2 cellular contexts compared by ENCODE assay signal in the genomic region with DNA sequence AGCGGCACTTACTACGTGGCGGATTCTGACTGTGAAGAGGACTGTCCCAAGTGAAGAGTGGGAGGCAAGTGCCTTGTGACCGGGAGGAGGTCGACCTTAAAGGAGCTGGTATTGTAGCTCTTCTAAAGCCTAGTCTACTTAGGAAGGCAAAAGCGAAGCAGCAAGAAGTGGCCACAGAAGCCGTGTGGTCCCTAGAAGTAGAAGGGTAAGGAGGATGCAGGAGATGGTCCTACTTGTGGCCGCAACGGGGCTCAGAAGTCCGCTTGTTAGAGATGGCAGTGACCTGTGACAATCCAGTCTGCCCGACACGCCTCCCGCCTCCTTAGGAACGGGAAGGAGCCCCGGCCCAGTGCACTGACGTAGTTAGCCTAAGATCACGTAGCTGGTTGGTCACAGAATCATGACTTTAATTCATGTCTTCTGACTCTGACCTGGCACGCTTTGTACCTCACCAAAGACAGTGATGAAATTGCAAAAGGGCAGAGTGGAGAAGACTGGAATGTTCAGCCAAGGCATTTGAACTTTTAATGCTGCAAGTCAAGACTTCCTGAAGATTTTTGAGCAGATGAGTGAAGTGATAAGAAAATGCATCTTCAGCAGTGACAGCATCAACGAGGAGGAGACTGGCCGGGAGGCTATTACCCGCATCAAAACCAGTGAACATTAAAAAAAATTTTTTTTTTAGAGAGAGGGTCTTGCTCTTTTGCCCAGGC.
TF ChIP-seq lines count a peak whose summit lies in the region.

No MANE protein-coding gene starts in this region.

TF ChIP-seq in HEK293, 187 proteins besides CTCF, POLR2A, EP300 and RAD21 (continued from another document):
- TF ChIP-seq ZNF791 (tag by site-specific recombination; IDR thresholded peaks at IDR 0.05) (no peak), ZNF585B (tag by site-specific recombination; IDR thresholded peaks at IDR 0.05) (no peak), MZF1 (tag by site-specific recombination; IDR thresholded peaks at IDR 0.05; ENCODE audit: borderline replicate concordance) (no peak), ZNF707 (tag by site-specific recombination; IDR thresholded peaks at IDR 0.05) (no peak), SP3 (tag by site-specific recombination; IDR thresholded peaks at IDR 0.05) (peak; percentile 60; the same call in 1 of the 2 replicates)
- TF ChIP-seq, protein P1, sequence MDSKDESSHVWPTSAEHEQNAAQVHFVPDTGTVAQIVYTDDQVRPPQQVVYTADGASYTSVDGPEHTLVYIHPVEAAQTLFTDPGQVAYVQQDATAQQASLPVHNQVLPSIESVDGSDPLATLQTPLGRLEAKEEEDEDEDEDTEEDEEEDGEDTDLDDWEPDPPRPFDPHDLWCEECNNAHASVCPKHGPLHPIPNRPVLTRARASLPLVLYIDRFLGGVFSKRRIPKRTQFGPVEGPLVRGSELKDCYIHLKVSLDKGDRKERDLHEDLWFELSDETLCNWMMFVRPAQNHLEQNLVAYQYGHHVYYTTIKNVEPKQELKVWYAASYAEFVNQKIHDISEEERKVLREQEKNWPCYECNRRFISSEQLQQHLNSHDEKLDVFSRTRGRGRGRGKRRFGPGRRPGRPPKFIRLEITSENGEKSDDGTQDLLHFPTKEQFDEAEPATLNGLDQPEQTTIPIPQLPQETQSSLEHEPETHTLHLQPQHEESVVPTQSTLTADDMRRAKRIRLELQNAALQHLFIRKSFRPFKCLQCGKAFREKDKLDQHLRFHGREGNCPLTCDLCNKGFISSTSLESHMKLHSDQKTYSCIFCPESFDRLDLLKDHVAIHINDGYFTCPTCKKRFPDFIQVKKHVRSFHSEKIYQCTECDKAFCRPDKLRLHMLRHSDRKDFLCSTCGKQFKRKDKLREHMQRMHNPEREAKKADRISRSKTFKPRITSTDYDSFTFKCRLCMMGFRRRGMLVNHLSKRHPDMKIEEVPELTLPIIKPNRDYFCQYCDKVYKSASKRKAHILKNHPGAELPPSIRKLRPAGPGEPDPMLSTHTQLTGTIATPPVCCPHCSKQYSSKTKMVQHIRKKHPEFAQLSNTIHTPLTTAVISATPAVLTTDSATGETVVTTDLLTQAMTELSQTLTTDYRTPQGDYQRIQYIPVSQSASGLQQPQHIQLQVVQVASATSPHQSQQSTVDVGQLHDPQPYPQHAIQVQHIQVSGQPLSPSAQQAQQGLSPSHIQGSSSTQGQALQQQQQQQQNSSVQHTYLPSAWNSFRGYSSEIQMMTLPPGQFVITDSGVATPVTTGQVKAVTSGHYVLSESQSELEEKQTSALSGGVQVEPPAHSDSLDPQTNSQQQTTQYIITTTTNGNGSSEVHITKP (tag by site-specific recombination; IDR thresholded peaks at IDR 0.05), result peak; percentile 99

TF ChIP-seq in K562, 482 proteins besides CTCF, POLR2A, EP300 and RAD21 (continued from another document and continues in another):
- TF ChIP-seq, protein P2, sequence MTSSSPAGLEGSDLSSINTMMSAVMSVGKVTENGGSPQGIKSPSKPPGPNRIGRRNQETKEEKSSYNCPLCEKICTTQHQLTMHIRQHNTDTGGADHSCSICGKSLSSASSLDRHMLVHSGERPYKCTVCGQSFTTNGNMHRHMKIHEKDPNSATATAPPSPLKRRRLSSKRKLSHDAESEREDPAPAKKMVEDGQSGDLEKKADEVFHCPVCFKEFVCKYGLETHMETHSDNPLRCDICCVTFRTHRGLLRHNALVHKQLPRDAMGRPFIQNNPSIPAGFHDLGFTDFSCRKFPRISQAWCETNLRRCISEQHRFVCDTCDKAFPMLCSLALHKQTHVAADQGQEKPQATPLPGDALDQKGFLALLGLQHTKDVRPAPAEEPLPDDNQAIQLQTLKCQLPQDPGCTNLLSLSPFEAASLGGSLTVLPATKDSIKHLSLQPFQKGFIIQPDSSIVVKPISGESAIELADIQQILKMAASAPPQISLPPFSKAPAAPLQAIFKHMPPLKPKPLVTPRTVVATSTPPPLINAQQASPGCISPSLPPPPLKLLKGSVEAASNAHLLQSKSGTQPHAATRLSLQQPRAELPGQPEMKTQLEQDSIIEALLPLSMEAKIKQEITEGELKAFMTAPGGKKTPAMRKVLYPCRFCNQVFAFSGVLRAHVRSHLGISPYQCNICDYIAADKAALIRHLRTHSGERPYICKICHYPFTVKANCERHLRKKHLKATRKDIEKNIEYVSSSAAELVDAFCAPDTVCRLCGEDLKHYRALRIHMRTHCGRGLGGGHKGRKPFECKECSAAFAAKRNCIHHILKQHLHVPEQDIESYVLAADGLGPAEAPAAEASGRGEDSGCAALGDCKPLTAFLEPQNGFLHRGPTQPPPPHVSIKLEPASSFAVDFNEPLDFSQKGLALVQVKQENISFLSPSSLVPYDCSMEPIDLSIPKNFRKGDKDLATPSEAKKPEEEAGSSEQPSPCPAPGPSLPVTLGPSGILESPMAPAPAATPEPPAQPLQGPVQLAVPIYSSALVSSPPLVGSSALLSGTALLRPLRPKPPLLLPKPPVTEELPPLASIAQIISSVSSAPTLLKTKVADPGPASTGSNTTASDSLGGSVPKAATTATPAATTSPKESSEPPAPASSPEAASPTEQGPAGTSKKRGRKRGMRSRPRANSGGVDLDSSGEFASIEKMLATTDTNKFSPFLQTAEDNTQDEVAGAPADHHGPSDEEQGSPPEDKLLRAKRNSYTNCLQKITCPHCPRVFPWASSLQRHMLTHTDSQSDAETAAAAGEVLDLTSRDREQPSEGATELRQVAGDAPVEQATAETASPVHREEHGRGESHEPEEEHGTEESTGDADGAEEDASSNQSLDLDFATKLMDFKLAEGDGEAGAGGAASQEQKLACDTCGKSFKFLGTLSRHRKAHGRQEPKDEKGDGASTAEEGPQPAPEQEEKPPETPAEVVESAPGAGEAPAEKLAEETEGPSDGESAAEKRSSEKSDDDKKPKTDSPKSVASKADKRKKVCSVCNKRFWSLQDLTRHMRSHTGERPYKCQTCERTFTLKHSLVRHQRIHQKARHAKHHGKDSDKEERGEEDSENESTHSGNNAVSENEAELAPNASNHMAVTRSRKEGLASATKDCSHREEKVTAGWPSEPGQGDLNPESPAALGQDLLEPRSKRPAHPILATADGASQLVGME (CRISPR knock-in tag; IDR thresholded peaks at IDR 0.05), result 0 out of 2 replicates have a peak, but pooled peaks have one; percentile 54
- TF ChIP-seq ZNF232 (CRISPR knock-in tag; IDR thresholded peaks at IDR 0.05) (no peak), SIN3A (IDR thresholded peaks at IDR 0.05; ENCODE audit: borderline replicate concordance in 2 of 2, control insufficient read depth in 1 of 2, low read depth in 2 of 2, low read length in 2 of 2) (no peak), ARID1B (IDR thresholded peaks at IDR 0.05) (peak; percentile 35; the same call in 1 of the 2 replicates), ZNF583 (CRISPR knock-in tag; IDR thresholded peaks at IDR 0.05) (peak; percentile 6; the same call in 1 of the 2 replicates), CREB3 (tag; conservative IDR thresholded peaks at IDR 0.05; ENCODE audit: low read depth) (no peak), RNF219 (CRISPR knock-in tag; IDR thresholded peaks at IDR 0.05) (no peak), ZNF589 (CRISPR knock-in tag; IDR thresholded peaks at IDR 0.05; ENCODE audit: low read depth) (no peak; the same call in 1 of the 2 replicates), ZC3H8 (IDR thresholded peaks at IDR 0.05) (no peak), L3MBTL2 (IDR thresholded peaks at IDR 0.05) (peak; percentile 78), FOXK1 (CRISPR knock-in tag; IDR thresholded peaks at IDR 0.05; ENCODE audit: borderline replicate concordance) (no peak), PTRF (tag; IDR thresholded peaks at IDR 0.05) (no peak), MEF2D (tag; conservative IDR thresholded peaks at IDR 0.05; ENCODE audit: low read depth) (no peak), HOXB6 (CRISPR knock-in tag; IDR thresholded peaks at IDR 0.05; ENCODE audit: borderline replicate concordance) (no peak), CHD2 (IDR thresholded peaks at IDR 0.05; ENCODE audit: low read depth, low read length) (no peak), TRIM28 (IDR thresholded peaks at IDR 0.05) (peak; percentile 29; the same call in 1 of the 2 replicates), GABPB1 (CRISPR knock-in tag; IDR thresholded peaks at IDR 0.05) (no peak), RUNX1 (IDR thresholded peaks at IDR 0.05; ENCODE audit: low read depth) (no peak), LEF1 (IDR thresholded peaks at IDR 0.05) (peak; percentile 57; the same call in 1 of the 2 replicates), ZBTB5 (IDR thresholded peaks at IDR 0.05) (no peak), BRD4 (IDR thresholded peaks at IDR 0.05) (no peak), KAT7 (CRISPR knock-in tag; IDR thresholded peaks at IDR 0.05; ENCODE audit: borderline replicate concordance) (no peak), NEUROD1 (IDR thresholded peaks at IDR 0.05; ENCODE audit: borderline replicate concordance, low read depth, low read length, partially characterized antibody) (no peak), ATF7 (IDR thresholded peaks at IDR 0.05) (peak; percentile 95), TRIM25 (IDR thresholded peaks at IDR 0.05; ENCODE audit: borderline replicate concordance) (no peak)
- TF ChIP-seq, protein P3, sequence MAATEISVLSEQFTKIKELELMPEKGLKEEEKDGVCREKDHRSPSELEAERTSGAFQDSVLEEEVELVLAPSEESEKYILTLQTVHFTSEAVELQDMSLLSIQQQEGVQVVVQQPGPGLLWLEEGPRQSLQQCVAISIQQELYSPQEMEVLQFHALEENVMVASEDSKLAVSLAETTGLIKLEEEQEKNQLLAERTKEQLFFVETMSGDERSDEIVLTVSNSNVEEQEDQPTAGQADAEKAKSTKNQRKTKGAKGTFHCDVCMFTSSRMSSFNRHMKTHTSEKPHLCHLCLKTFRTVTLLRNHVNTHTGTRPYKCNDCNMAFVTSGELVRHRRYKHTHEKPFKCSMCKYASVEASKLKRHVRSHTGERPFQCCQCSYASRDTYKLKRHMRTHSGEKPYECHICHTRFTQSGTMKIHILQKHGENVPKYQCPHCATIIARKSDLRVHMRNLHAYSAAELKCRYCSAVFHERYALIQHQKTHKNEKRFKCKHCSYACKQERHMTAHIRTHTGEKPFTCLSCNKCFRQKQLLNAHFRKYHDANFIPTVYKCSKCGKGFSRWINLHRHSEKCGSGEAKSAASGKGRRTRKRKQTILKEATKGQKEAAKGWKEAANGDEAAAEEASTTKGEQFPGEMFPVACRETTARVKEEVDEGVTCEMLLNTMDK (IDR thresholded peaks at IDR 0.05; ENCODE audit: borderline replicate concordance, insufficient read depth, low read depth, low read length, poor library complexity, severe bottlenecking), result no peak
- TF ChIP-seq, protein P4, sequence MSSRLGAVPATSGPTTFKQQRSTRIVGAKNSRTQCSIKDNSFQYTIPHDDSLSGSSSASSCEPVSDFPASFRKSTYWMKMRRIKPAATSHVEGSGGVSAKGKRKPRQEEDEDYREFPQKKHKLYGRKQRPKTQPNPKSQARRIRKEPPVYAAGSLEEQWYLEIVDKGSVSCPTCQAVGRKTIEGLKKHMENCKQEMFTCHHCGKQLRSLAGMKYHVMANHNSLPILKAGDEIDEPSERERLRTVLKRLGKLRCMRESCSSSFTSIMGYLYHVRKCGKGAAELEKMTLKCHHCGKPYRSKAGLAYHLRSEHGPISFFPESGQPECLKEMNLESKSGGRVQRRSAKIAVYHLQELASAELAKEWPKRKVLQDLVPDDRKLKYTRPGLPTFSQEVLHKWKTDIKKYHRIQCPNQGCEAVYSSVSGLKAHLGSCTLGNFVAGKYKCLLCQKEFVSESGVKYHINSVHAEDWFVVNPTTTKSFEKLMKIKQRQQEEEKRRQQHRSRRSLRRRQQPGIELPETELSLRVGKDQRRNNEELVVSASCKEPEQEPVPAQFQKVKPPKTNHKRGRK (tag; IDR thresholded peaks at IDR 0.05), result no peak
